In genomic region chr22:36463783-36464184, GRCh38 we compare ENCODE assay signal across 17 cellular contexts. TPM values are rescaled to one million over a fixed set of nuclear protein-coding genes. Genes with fewer than 3 reads are reported as not detected.
DNase-seq lines count a peak whose midpoint lies in the region; ATAC-seq and TF ChIP-seq lines count a peak whose summit lies in the region.
"Had no signal": no experiment of that assay in that cellular context is flagged by ENCODE, and none has a peak within 500 bp of the region (broad histone marks: within the 10 kb centered on the region; RNA-seq: fewer than 3 reads in every experiment).

No MANE protein-coding gene starts in this region.

- peak in 1 of 2 donors; percentile 83 for DNase-seq in ascending aorta (ENCODE audit: low spot score in 2 of 2)
- peak; percentile 63 to 81 (median 80) for DNase-seq in heart left ventricle
- no peak for DNase-seq in transverse colon
- DNase-seq in HFFc6 = no peak
- no peak for DNase-seq in activated effector memory CD4-positive, alpha-beta T cell treated with Interleukin-2 at 50 U/mL for 16 hours
- DNase-seq in OCI-M1 (lab: John Stamatoyannopoulos, UW) = no peak
- DNase-seq: activated CD4-positive, alpha-beta T cell treated with anti-CD3 and anti-CD28 coated beads for 1 hour; activated naive CD8-positive, alpha-beta T cell treated with anti-CD3 and anti-CD28 coated beads for 36 hours; DND-41; hippocampal formation; NCI-H1436 treated with DMSO at 0.1 percent for 48 hours; NCI-H526; stimulated activated CD4-positive, alpha-beta T cell treated with anti-CD3 and anti-CD28 coated beads, Interleukin-12 subunit alpha, Interleukin-12 subunit beta, amount 100 ng/mL, for 4 hours; T-helper 2 cell had no signal

- no peaks in the 10 kb centered on the region for H3K27me3 ChIP-seq in ascending aorta
- no peaks in the 10 kb centered on the region for H3K27me3 ChIP-seq in heart left ventricle
- no peaks in the 10 kb centered on the region for H3K27me3 ChIP-seq in parathyroid adenoma (ENCODE audit: control insufficient read depth, insufficient read depth, low read length)
- no peaks in the 10 kb centered on the region for H3K27me3 ChIP-seq in transverse colon

- no peak overlapping the region for H2AFZ ChIP-seq in parathyroid adenoma

- no peak overlapping the region for H3K4me2 ChIP-seq in parathyroid adenoma (ENCODE audit: low read length)

- H3K27me3 Mint-ChIP-seq in HFFc6 (ENCODE audit: insufficient read depth) = peaks cover 4% of the 10 kb centered on the region; the same call in 1 of the 2 replicates
- H3K27me3 Mint-ChIP-seq: activated naive CD8-positive, alpha-beta T cell treated with anti-CD3 and anti-CD28 coated beads for 36 hours had no signal

- H3K36me3 ChIP-seq in ascending aorta = no peaks in the 10 kb centered on the region
- peaks cover 0 to 14% (median 0%) of the 10 kb centered on the region in 9 donors for H3K36me3 ChIP-seq in heart left ventricle
- no peaks in the 10 kb centered on the region for H3K36me3 ChIP-seq in parathyroid adenoma (ENCODE audit: control insufficient read depth, insufficient read depth, low read length)
- H3K36me3 ChIP-seq in transverse colon = no peaks in the 10 kb centered on the region

- intact Hi-C loops in ascending aorta (cut with DNase I) = loop anchor here (2.0 kb wide), 1 partner anchor 77 kb away; the partner anchor contains the start of gene MYH9
- intact Hi-C loops in heart left ventricle (cut with DNase I) = loop anchor here in 3 of 10 donors (2.0 to 10.0 kb wide), 3 partner anchors 76 to 135 kb away; partner anchors contain the start of gene MYH9 (in 2 of the 3)
- intact Hi-C loops in transverse colon (cut with DNase I; ENCODE audit: low total_unique reads) = no loop called here

- H3K36me3 Mint-ChIP-seq in HFFc6 (ENCODE audit: low read depth) = no peaks in the 10 kb centered on the region; the same call in 1 of the 2 replicates
- H3K36me3 Mint-ChIP-seq: activated naive CD8-positive, alpha-beta T cell treated with anti-CD3 and anti-CD28 coated beads for 36 hours had no signal

- H3K9me3 Mint-ChIP-seq in HFFc6 = no peaks in the 10 kb centered on the region
- H3K9me3 Mint-ChIP-seq: activated naive CD8-positive, alpha-beta T cell treated with anti-CD3 and anti-CD28 coated beads for 36 hours; CD14-positive monocyte had no signal

- H3K4me1 Mint-ChIP-seq in HFFc6 (ENCODE audit: low read depth) = peaks cover 57% of the 10 kb centered on the region

- H3K4me3 ChIP-seq in ascending aorta = no peak overlapping the region
- no peak overlapping the region for H3K4me3 ChIP-seq in heart left ventricle
- H3K4me3 ChIP-seq in parathyroid adenoma (ENCODE audit: low read depth, low read length) = no peak overlapping the region
- H3K4me3 ChIP-seq in transverse colon = no peak overlapping the region

- TF ChIP-seq POLR2A in heart left ventricle (IDR thresholded peaks at IDR 0.05) = no peak
- TF ChIP-seq POLR2A in transverse colon (IDR thresholded peaks at IDR 0.05) = no peak

- H3K9ac ChIP-seq in parathyroid adenoma = no peak overlapping the region

- no peak overlapping the region for H3K27ac Mint-ChIP-seq in HFFc6
- H3K27ac Mint-ChIP-seq: activated naive CD8-positive, alpha-beta T cell treated with anti-CD3 and anti-CD28 coated beads for 36 hours had no signal

- H3K79me2 ChIP-seq in parathyroid adenoma = no peaks in the 10 kb centered on the region

- 55 to 75% (median 65%) methylated on average over 12 to 17 of the region's 17 CpGs for WGBS in heart left ventricle, 4 donors
- 60% methylated on average over 11 of the region's 17 CpGs; no CpG with 5 or more reads in 1 of the 2 donors for WGBS in transverse colon (ENCODE audit: low coverage in 1 of 2), 2 donors

- ATAC-seq in heart left ventricle = peak; percentile 5 to 51 (median 27)
- ATAC-seq in GM19455 (IDR thresholded peaks at IDR 0.05; ENCODE audit: unreplicated experiment) = no peak

- H3K9me3 ChIP-seq in ascending aorta = no peaks in the 10 kb centered on the region
- no peaks in the 10 kb centered on the region for H3K9me3 ChIP-seq in heart left ventricle
- no peaks in the 10 kb centered on the region for H3K9me3 ChIP-seq in parathyroid adenoma (ENCODE audit: control insufficient read depth, low read length)
- no peaks in the 10 kb centered on the region for H3K9me3 ChIP-seq in transverse colon

- no peak for TF ChIP-seq CTCF in ascending aorta (IDR thresholded peaks at IDR 0.05)
- TF ChIP-seq CTCF in heart left ventricle (IDR thresholded peaks at IDR 0.05) = no peak
- no peak for TF ChIP-seq CTCF in parathyroid adenoma (IDR thresholded peaks at IDR 0.05)
- TF ChIP-seq CTCF in transverse colon (IDR thresholded peaks at IDR 0.05) = no peak
- no peak for TF ChIP-seq CTCF in HFFc6 (IDR thresholded peaks at IDR 0.05)

- H3K27ac ChIP-seq in ascending aorta (peak overlapping the region; percentile 96 to 97), heart left ventricle (peak overlapping the region; percentile 80 to 98 (median 94)), parathyroid adenoma (peak overlapping the region; percentile 73), transverse colon (peak overlapping the region; percentile 98)

- TF ChIP-seq EP300 in transverse colon (IDR thresholded peaks at IDR 0.05; ENCODE audit: low read depth) = peak; percentile 19

- H3K4me3 Mint-ChIP-seq in HFFc6 = no peak overlapping the region
- H3K4me3 Mint-ChIP-seq: activated naive CD8-positive, alpha-beta T cell treated with anti-CD3 and anti-CD28 coated beads for 36 hours; CD14-positive monocyte had no signal

- H3K4me1 ChIP-seq in ascending aorta = peaks cover 37 to 74% of the 10 kb centered on the region in 2 donors
- peaks cover 9 to 79% (median 71%) of the 10 kb centered on the region in 12 donors for H3K4me1 ChIP-seq in heart left ventricle
- H3K4me1 ChIP-seq in parathyroid adenoma = peaks cover 8% of the 10 kb centered on the region
- peaks cover 15 to 66% (median 49%) of the 10 kb centered on the region in 4 donors for H3K4me1 ChIP-seq in transverse colon

- in situ Hi-C loops in transverse colon (cut with MboI; ENCODE audit: low pct_ligation_motif_present in 1 of 4, low pct_unique_long_range_greater_than_20kb in 1 of 4, low sequenced_read_pairs in 3 of 4) = loop anchor here in 1 of 4 donors (10.0 kb wide), 1 partner anchor 159 kb away; no protein-coding TSS in a partner anchor

RNA-seq across cellular contexts. Expression of gene TXN2, which starts 17.7 kb away (rescaled TPM):
- total RNA-seq in ascending aorta (16.2 TPM), heart left ventricle (100 to 1,000 TPM in 6 of 9 donors, 10 to 100 TPM in 3; 87.9 to 128 (median 113) TPM), transverse colon (100 to 1,000 TPM in 1 of 4 donors, 10 to 100 TPM in 3; 68.5 to 317 (median 93.3) TPM)
- 100 to 1,000 TPM in 1 of 2 donors, 10 to 100 TPM in 1; 99.9 to 160 TPM for polyA plus RNA-seq in heart left ventricle
- total RNA-seq in HFFc6 (2021; fragmentation: NEBNext Ultra II Directional; extraction: Animal tissue kit (Norgen Biotek cat#: 25700)) = 100 to 1,000 TPM in 2 of 6 experiments, 10 to 100 TPM in 4; 90.3 to 109 (median 96.1) TPM

RNA-seq across cellular contexts. Expression of gene FOXRED2, which starts 43.1 kb away (rescaled TPM):
- total RNA-seq in ascending aorta = 25.9 TPM
- total RNA-seq in heart left ventricle = 10 to 100 TPM in 3 of 9 donors, 1 to 10 TPM in 6; 5.6 to 12.1 (median 8.3) TPM
- 1 to 10 TPM; 3.5 to 4.7 TPM for polyA plus RNA-seq in heart left ventricle
- 1 to 10 TPM in 2 of 4 donors, under 1 TPM in 2; 0.37 to 3.0 (median 1.5) TPM for total RNA-seq in transverse colon
- total RNA-seq in HFFc6 (2021; fragmentation: NEBNext Ultra II Directional; extraction: Animal tissue kit (Norgen Biotek cat#: 25700)) = 1 to 10 TPM; 2.8 to 4.7 (median 4.2) TPM

Comparison
In these comparisons a context has a peak if more than half of its experiments do, and no peak if none do; other contexts are left out.
1. DNase-seq: peak in heart left ventricle (5 of 5); none in transverse colon (single experiment), HFFc6 (single experiment), activated effector memory CD4-positive, alpha-beta T cell treated with Interleukin-2 at 50 U/mL for 16 hours (single experiment) and OCI-M1 (single experiment).
2. Peak in every context shown above with its lines, with median percentiles within 50 percentile points of each other: H3K27ac ChIP-seq.